Comparison of ENCODE assay signal across 8 cellular contexts in the genomic region with DNA sequence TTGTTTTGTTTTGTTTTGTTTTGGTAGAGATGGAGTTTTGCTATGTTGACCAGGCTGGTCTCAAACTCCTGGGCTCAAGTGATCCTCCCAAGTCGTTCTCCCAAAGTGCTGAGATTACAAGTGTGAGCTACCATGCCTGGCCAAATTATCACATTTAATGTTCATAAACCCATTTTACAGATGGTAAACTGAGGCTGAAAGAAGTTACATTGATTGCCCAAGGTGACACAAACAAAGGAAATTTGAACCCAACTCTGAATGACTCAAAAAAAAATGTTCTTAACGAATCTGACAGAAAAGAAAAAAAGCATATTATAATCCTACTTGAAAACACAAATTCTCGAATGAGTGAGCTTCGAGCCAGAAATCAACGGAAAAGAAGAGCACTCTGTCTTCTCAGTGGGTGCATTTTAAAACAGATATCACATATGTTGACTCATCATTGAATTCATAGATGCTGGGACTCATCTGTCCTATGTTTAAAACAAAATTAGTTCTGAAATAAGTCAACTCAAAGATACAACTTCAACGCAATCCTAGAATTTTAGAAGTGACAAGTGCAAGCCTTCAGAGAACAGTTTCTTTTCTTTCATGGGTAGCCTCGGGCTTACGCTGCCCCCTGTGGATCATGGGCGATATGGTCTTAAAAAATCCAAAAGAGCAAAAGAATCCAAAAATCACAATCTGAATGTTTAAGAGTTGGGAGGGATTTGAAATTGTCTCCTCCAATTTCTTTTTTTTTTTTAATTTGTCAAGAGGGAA.
DNase-seq lines count a peak whose midpoint lies in the region; ATAC-seq and TF ChIP-seq lines count a peak whose summit lies in the region.

No MANE protein-coding gene starts in this region.

- peak overlapping the region; percentile 36 for H3K4me3 Mint-ChIP-seq in central memory CD8-positive, alpha-beta T cell
- H3K4me3 Mint-ChIP-seq in nephron: no peak overlapping the region

- H3K4me1 Mint-ChIP-seq in central memory CD8-positive, alpha-beta T cell: peaks cover under 1% of the 10 kb centered on the region
- H3K4me1 Mint-ChIP-seq in nephron: no peaks in the 10 kb centered on the region

- DNase-seq in NCI-H1694 (lab: John Stamatoyannopoulos, UW): peak; percentile 3
- no peak for DNase-seq in NCI-H1694 treated with DMSO at 0.1 percent for 48 hours (lab: John Stamatoyannopoulos, UW)
- DNase-seq in T-helper 9 cell: peak; percentile 26
- DNase-seq in central memory CD8-positive, alpha-beta T cell (ENCODE audit: low spot score in 2 of 2): peak; percentile 25 to 28
- no peak for DNase-seq in NCI-H2029 (lab: John Stamatoyannopoulos, UW)

- no peaks in the 10 kb centered on the region for H3K27me3 Mint-ChIP-seq in central memory CD8-positive, alpha-beta T cell
- no peaks in the 10 kb centered on the region for H3K27me3 Mint-ChIP-seq in nephron (ENCODE audit: low read depth)

- no peak overlapping the region for H3K27ac Mint-ChIP-seq in central memory CD8-positive, alpha-beta T cell (ENCODE audit: low read depth)
- no peak overlapping the region for H3K27ac Mint-ChIP-seq in nephron

- no peaks in the 10 kb centered on the region for H3K36me3 Mint-ChIP-seq in central memory CD8-positive, alpha-beta T cell (ENCODE audit: insufficient read depth)
- peaks cover 2% of the 10 kb centered on the region for H3K36me3 Mint-ChIP-seq in nephron (ENCODE audit: low read depth)

- H3K9me3 Mint-ChIP-seq in central memory CD8-positive, alpha-beta T cell: no peaks in the 10 kb centered on the region
- H3K9me3 Mint-ChIP-seq in nephron: peaks cover 3% of the 10 kb centered on the region

- TF ChIP-seq CTCF in nephron (IDR thresholded peaks at IDR 0.05; ENCODE audit: unreplicated experiment in 3 of 3): peak; percentile 45 to 60 (median 56)

- peak; percentile 43 for ATAC-seq in HG02623 (IDR thresholded peaks at IDR 0.05; ENCODE audit: unreplicated experiment)
- ATAC-seq in central memory CD8-positive, alpha-beta T cell (replicated peaks; ENCODE audit: extremely low read depth, poor library complexity, severe bottlenecking): peak; percentile 49
- ATAC-seq in GM21737 (IDR thresholded peaks at IDR 0.05; ENCODE audit: unreplicated experiment): no peak

Comparison
In these comparisons a context has a peak if more than half of its experiments do, and no peak if none do; other contexts are left out.
1. DNase-seq: peak in NCI-H1694 (single experiment), T-helper 9 cell (single experiment) and central memory CD8-positive, alpha-beta T cell (2 of 2); none in NCI-H1694 treated with DMSO at 0.1 percent for 48 hours (single experiment) and NCI-H2029 (single experiment).